Comparison of ENCODE assay signal across 2 cellular contexts in genomic region chr2:239380831-239381708, GRCh38.
TF ChIP-seq lines count a peak whose summit lies in the region.

No MANE protein-coding gene starts in this region.

TF ChIP-seq in liver, 16 proteins besides CTCF, POLR2A, EP300 and RAD21:
- TF ChIP-seq ZBTB33 (IDR thresholded peaks at IDR 0.05) (no peak), NR2F2 (IDR thresholded peaks at IDR 0.05) (peak; percentile 86), FOXA1 (IDR thresholded peaks at IDR 0.05) (no peak), EGR1 (IDR thresholded peaks at IDR 0.05; ENCODE audit: low read depth in 2 of 2) (no peak), GABPA (IDR thresholded peaks at IDR 0.05 in 1 of 2, conservative IDR thresholded peaks at IDR 0.05 in 1 of 2) (no peak)

TF ChIP-seq in HepG2, 621 proteins besides CTCF, POLR2A, EP300 and RAD21:
- no peak for TF ChIP-seq TCF12 (IDR thresholded peaks at IDR 0.05)
- no peak for TF ChIP-seq TCF12 (CRISPR knock-in tag; IDR thresholded peaks at IDR 0.05)
- no peak for TF ChIP-seq RORA (CRISPR knock-in tag; IDR thresholded peaks at IDR 0.05)
- no peak for TF ChIP-seq CCDC6 (CRISPR knock-in tag; IDR thresholded peaks at IDR 0.05)
- TF ChIP-seq NR1H2 (CRISPR knock-in tag; IDR thresholded peaks at IDR 0.05; ENCODE audit: borderline replicate concordance, low read depth), result no peak
- no peak for TF ChIP-seq SOX5 (CRISPR knock-in tag; IDR thresholded peaks at IDR 0.05; ENCODE audit: borderline replicate concordance)
- no peak for TF ChIP-seq U2AF2 (IDR thresholded peaks at IDR 0.05; ENCODE audit: low read depth, low read length)
- no peak for TF ChIP-seq ZFP90 (CRISPR knock-in tag; IDR thresholded peaks at IDR 0.05; ENCODE audit: borderline replicate concordance)
- no peak for TF ChIP-seq SATB2 (CRISPR knock-in tag; IDR thresholded peaks at IDR 0.05)
- TF ChIP-seq ZNF207 (IDR thresholded peaks at IDR 0.05; ENCODE audit: borderline replicate concordance), result no peak
- TF ChIP-seq HNRNPH1 (optimal IDR thresholded peaks at IDR 0.05; ENCODE audit: low read depth, low read length), result no peak
- TF ChIP-seq NCOA1 (CRISPR knock-in tag; IDR thresholded peaks at IDR 0.05), result no peak
- no peak for TF ChIP-seq ZFX (CRISPR knock-in tag; IDR thresholded peaks at IDR 0.05; ENCODE audit: low read depth)
- TF ChIP-seq, protein P1, sequence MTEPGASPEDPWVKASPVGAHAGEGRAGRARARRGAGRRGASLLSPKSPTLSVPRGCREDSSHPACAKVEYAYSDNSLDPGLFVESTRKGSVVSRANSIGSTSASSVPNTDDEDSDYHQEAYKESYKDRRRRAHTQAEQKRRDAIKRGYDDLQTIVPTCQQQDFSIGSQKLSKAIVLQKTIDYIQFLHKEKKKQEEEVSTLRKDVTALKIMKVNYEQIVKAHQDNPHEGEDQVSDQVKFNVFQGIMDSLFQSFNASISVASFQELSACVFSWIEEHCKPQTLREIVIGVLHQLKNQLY (CRISPR knock-in tag; IDR thresholded peaks at IDR 0.05), result no peak
- TF ChIP-seq ZNF782 (CRISPR knock-in tag; IDR thresholded peaks at IDR 0.05; ENCODE audit: borderline replicate concordance), result no peak
- TF ChIP-seq HDAC6 (IDR thresholded peaks at IDR 0.05; ENCODE audit: low read depth, low read length), result no peak
- TF ChIP-seq ZNF160 (CRISPR knock-in tag; IDR thresholded peaks at IDR 0.05), result no peak
- no peak for TF ChIP-seq MTA1 (CRISPR knock-in tag; IDR thresholded peaks at IDR 0.05; ENCODE audit: borderline replicate concordance)
- no peak for TF ChIP-seq ZSCAN21 (CRISPR knock-in tag; IDR thresholded peaks at IDR 0.05; ENCODE audit: borderline replicate concordance)
- no peak for TF ChIP-seq ZNF556 (CRISPR knock-in tag; IDR thresholded peaks at IDR 0.05; ENCODE audit: borderline replicate concordance)
- no peak for TF ChIP-seq ZNF317 (CRISPR knock-in tag; IDR thresholded peaks at IDR 0.05)
TF ChIP-seq in HepG2: peak in this region for 0.
